Comparison of ENCODE assay signal across 19 cellular contexts in the genomic region with DNA sequence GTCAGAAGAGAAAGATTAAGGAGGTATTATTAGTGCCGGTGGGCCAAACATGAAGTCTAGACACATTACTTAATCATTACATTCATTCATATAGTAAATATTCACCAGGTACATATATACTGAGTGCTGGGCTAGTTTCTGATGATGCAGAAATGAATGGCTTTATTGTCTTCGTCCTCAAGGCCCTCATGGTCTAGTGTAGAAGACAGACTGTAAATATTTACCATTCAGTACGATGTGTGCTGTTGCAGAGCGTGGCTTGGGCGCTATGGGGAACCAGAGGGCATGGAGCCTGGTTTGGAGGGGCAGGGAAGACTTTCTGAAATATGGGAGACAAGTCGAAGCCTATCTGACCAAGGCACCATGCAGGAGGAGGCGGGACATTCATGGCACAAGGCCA. TPM values are rescaled to one million over a fixed set of nuclear protein-coding genes. Genes with fewer than 3 reads are reported as not detected.
DNase-seq lines count a peak whose midpoint lies in the region; ATAC-seq, FAIRE-seq and TF ChIP-seq lines count a peak whose summit lies in the region.
"Had no signal": no experiment of that assay in that cellular context is flagged by ENCODE, and none has a peak within 500 bp of the region (broad histone marks: within the 10 kb centered on the region; RNA-seq: fewer than 3 reads in every experiment).

No MANE protein-coding gene starts in this region.

- H2BK120ac ChIP-seq in trophoblast cell (ENCODE audit: insufficient read depth, low read length, poor library complexity): no peak overlapping the region

- H3K4me1 ChIP-seq in trophoblast cell (ENCODE audit: control insufficient read depth in 1 of 2, insufficient read depth in 2 of 2, low read length in 2 of 2): peaks cover 21% of the 10 kb centered on the region in 2 experiments
- H3K4me1 ChIP-seq in naive thymus-derived CD4-positive, alpha-beta T cell (ENCODE audit: control insufficient read depth in 2 of 2, insufficient read depth in 2 of 2, low read length in 2 of 2): no peaks in the 10 kb centered on the region

- no peaks in the 10 kb centered on the region for H3K9me3 Mint-ChIP-seq in naive thymus-derived CD4-positive, alpha-beta T cell
- H3K9me3 Mint-ChIP-seq: CD8-positive, alpha-beta T cell had no signal

- WGBS in trophoblast cell (ENCODE audit: extremely low coverage, insufficient coverage, insufficient read length): no CpG with 5 or more reads among the region's 7 CpGs

- no peaks in the 10 kb centered on the region for H3K36me3 Mint-ChIP-seq in naive thymus-derived CD4-positive, alpha-beta T cell
- H3K36me3 Mint-ChIP-seq: CD8-positive, alpha-beta T cell had no signal

- no peak overlapping the region for H4K12ac ChIP-seq in trophoblast cell (ENCODE audit: low read depth, low read length)

- no peak overlapping the region for H3K4me3 Mint-ChIP-seq in naive thymus-derived CD4-positive, alpha-beta T cell
- H3K4me3 Mint-ChIP-seq: CD8-positive, alpha-beta T cell had no signal

- H4K91ac ChIP-seq in trophoblast cell (ENCODE audit: low read depth, low read length): no peak overlapping the region

- H3K79me2 ChIP-seq in trophoblast cell (ENCODE audit: control insufficient read depth, insufficient read depth, low read length, poor library complexity): no peaks in the 10 kb centered on the region

- H3K9ac ChIP-seq in trophoblast cell (ENCODE audit: low read length): no peak overlapping the region

- peak overlapping the region; percentile 6 for H3K4me3 ChIP-seq in trophoblast cell (ENCODE audit: low read depth, low read length)
- H3K4me3 ChIP-seq in naive thymus-derived CD4-positive, alpha-beta T cell (ENCODE audit: low read length): no peak overlapping the region
- H3K4me3 ChIP-seq: GM12878 had no signal

- no peak overlapping the region for H2BK5ac ChIP-seq in trophoblast cell (ENCODE audit: low read depth, low read length, poor library complexity)

- H3K27ac ChIP-seq in trophoblast cell (ENCODE audit: low read depth, low read length): no peak overlapping the region
- no peak overlapping the region for H3K27ac ChIP-seq in naive thymus-derived CD4-positive, alpha-beta T cell (ENCODE audit: low read depth, low read length)
- H3K27ac ChIP-seq: RWPE1 had no signal

- TF ChIP-seq POLR2A in GM12891 (IDR thresholded peaks at IDR 0.05; ENCODE audit: low read depth, low read length): no peak

- CTCF ChIA-PET in naive thymus-derived CD4-positive, alpha-beta T cell (lab: Charles Lee): no interaction called here

- peaks cover 3% of the 10 kb centered on the region for H3K9me3 ChIP-seq in trophoblast cell (ENCODE audit: insufficient read depth, low read depth, low read length)
- H3K9me3 ChIP-seq in naive thymus-derived CD4-positive, alpha-beta T cell (ENCODE audit: control insufficient read depth in 2 of 3, low read length in 3 of 3): no peaks in the 10 kb centered on the region

- H3K27ac Mint-ChIP-seq in naive thymus-derived CD4-positive, alpha-beta T cell: no peak overlapping the region
- H3K27ac Mint-ChIP-seq: CD8-positive, alpha-beta T cell had no signal

- POLR2A ChIA-PET in naive thymus-derived CD4-positive, alpha-beta T cell (lab: Charles Lee): no interaction called here

- no peak overlapping the region for H2AFZ ChIP-seq in trophoblast cell (ENCODE audit: insufficient read depth, low read length, poor library complexity)

- no peak overlapping the region for H2AK5ac ChIP-seq in trophoblast cell (ENCODE audit: low read length)

- intact Hi-C loops in naive thymus-derived CD4-positive, alpha-beta T cell (cut with micrococcal nuclease): no loop called here

- H3K4ac ChIP-seq in trophoblast cell (ENCODE audit: low read depth, low read length): no peak overlapping the region

- no peaks in the 10 kb centered on the region for H3K36me3 ChIP-seq in trophoblast cell (ENCODE audit: control insufficient read depth in 1 of 2, insufficient read depth in 2 of 2, low read length in 2 of 2)
- no peaks in the 10 kb centered on the region for H3K36me3 ChIP-seq in naive thymus-derived CD4-positive, alpha-beta T cell (ENCODE audit: control insufficient read depth in 2 of 3, insufficient read depth in 3 of 3, low read length in 3 of 3)

- H3K27me3 Mint-ChIP-seq in naive thymus-derived CD4-positive, alpha-beta T cell: peaks cover 0 to 31% (median 4%) of the 10 kb centered on the region in 5 donors

- ATAC-seq in naive thymus-derived CD4-positive, alpha-beta T cell: no peak
- no peak for ATAC-seq in GM19351 (IDR thresholded peaks at IDR 0.05; ENCODE audit: unreplicated experiment)
- ATAC-seq: CD8-positive, alpha-beta T cell; GM12878 had no signal

- H3K4me1 Mint-ChIP-seq in naive thymus-derived CD4-positive, alpha-beta T cell: peaks cover 0 to 12% (median 6%) of the 10 kb centered on the region in 7 donors

- H3K23ac ChIP-seq in trophoblast cell (ENCODE audit: low read length): peak overlapping the region; percentile 17

- no peak overlapping the region for H4K8ac ChIP-seq in trophoblast cell (ENCODE audit: low read depth, low read length)

- H3K4me2 ChIP-seq in trophoblast cell (ENCODE audit: low read length): no peak overlapping the region

- H3K27me3 ChIP-seq in trophoblast cell (ENCODE audit: insufficient read depth, low read length): no peaks in the 10 kb centered on the region
- H3K27me3 ChIP-seq in naive thymus-derived CD4-positive, alpha-beta T cell (ENCODE audit: control insufficient read depth in 2 of 2, insufficient read depth in 2 of 2, low read length in 2 of 2): no peaks in the 10 kb centered on the region

- peaks cover 26% of the 10 kb centered on the region for H3K79me1 ChIP-seq in trophoblast cell (ENCODE audit: low read length)

- DNase-seq in DMS153 (lab: John Stamatoyannopoulos, UW) (peak; percentile 83), GM12891 (ENCODE audit: insufficient read length, low spot score) (no peak), NCI-H526 treated with DMSO at 0.1 percent for 48 hours (lab: John Stamatoyannopoulos, UW) (peak; percentile 70), trophoblast cell (no peak)
- no peak for DNase-seq in naive thymus-derived CD4-positive, alpha-beta T cell
- no peak for DNase-seq in activated CD8-positive, alpha-beta memory T cell treated with anti-CD3 and anti-CD28 coated beads, Interleukin-2, amount 50 U/mL, for 4 hours
- DNase-seq: CD8-positive, alpha-beta T cell; GOT3; NCI-H187 treated with DMSO at 0.1 percent for 48 hours; NCI-H226; NK-92 treated with Interleukin-12 subunit alpha and Interleukin-12 subunit beta, amount 100 ng/mL, for 24 hours; OCI-M1; T1000 had no signal

- peak overlapping the region; percentile 45 for H3K14ac ChIP-seq in trophoblast cell (ENCODE audit: low read length)

- peak; percentile 26 for FAIRE-seq in GM12891 (lab: Jason Lieb, UNC)
- FAIRE-seq: GM12878 had no signal

- peak overlapping the region; percentile 33 for H2BK12ac ChIP-seq in trophoblast cell (ENCODE audit: low read length)

- H3K18ac ChIP-seq in trophoblast cell (ENCODE audit: low read length): no peak overlapping the region

TF ChIP-seq in GM12891, 5 proteins besides CTCF, POLR2A, EP300 and RAD21:
- TF ChIP-seq PAX5 (IDR thresholded peaks at IDR 0.05; ENCODE audit: insufficient read depth, low read length, severe bottlenecking): no peak
- no peak for TF ChIP-seq TAF1 (IDR thresholded peaks at IDR 0.05; ENCODE audit: low read depth, low read length)
- no peak for TF ChIP-seq SPI1 (IDR thresholded peaks at IDR 0.05; ENCODE audit: low read depth, low read length)
- no peak for TF ChIP-seq POU2F2 (IDR thresholded peaks at IDR 0.05; ENCODE audit: low read depth, low read length)
- TF ChIP-seq POLR2AphosphoS5 (IDR thresholded peaks at IDR 0.05; ENCODE audit: low read depth, low read length): no peak

RNA-seq across cellular contexts. Expression of gene TCL1B, which starts 37.0 kb away (rescaled TPM):
- polyA plus RNA-seq in GM12891 (2012; ENCODE audit: low read depth, missing spikeins): not detected
- polyA plus RNA-seq in trophoblast cell (2013): 31.6 and 34.0 TPM in 2 replicates
- total RNA-seq in naive thymus-derived CD4-positive, alpha-beta T cell: under 1 TPM in 1 of 5 experiments, not detected in 4; 0.54 TPM
- not detected for polyA plus RNA-seq in naive thymus-derived CD4-positive, alpha-beta T cell
- total RNA-seq: CD8-positive, alpha-beta T cell; HT1080 had no signal
- polyA plus RNA-seq: AG04450, BJ had no signal

Comparison
In these comparisons a context has a peak if more than half of its experiments do, and no peak if none do; other contexts are left out.
1. DNase-seq: peak in DMS153 (single experiment) and NCI-H526 treated with DMSO at 0.1 percent for 48 hours (single experiment); none in GM12891 (single experiment), trophoblast cell (0 of 2), naive thymus-derived CD4-positive, alpha-beta T cell (0 of 9) and activated CD8-positive, alpha-beta memory T cell treated with anti-CD3 and anti-CD28 coated beads, Interleukin-2, amount 50 U/mL, for 4 hours (single experiment).